ENCODE assay signal across 23 cellular contexts in genomic region chr1:22327411-22327810, GRCh38.
A peak's percentile ranks its signal among the peaks of the same experiment; 100 is the strongest.
DNase-seq lines count a peak whose midpoint lies in the region; FAIRE-seq and TF ChIP-seq lines count a peak whose summit lies in the region.
"Had no signal": no experiment of that assay in that cellular context is flagged by ENCODE, and none has a peak within 500 bp of the region (broad histone marks: within the 10 kb centered on the region; RNA-seq: fewer than 3 reads in every experiment).

No MANE protein-coding gene starts in this region.

- no peak overlapping the region for H2BK12ac ChIP-seq in H1 (ENCODE audit: low read depth, low read length)

- TF ChIP-seq RAD21 in H1 (IDR thresholded peaks at IDR 0.05 in 1 of 2, conservative IDR thresholded peaks at IDR 0.05 in 1 of 2; ENCODE audit: low read depth in 2 of 2, low read length in 2 of 2): no peak

- H4K20me1 ChIP-seq in H1 (replicated peaks in 1 of 2; ENCODE audit: control insufficient read depth in 1 of 2, insufficient read depth in 2 of 2, low read length in 2 of 2): no peaks in the 10 kb centered on the region
- H4K20me1 ChIP-seq in neural progenitor cell (ENCODE audit: low read depth): no peaks in the 10 kb centered on the region

- H3K36me3 ChIP-seq in H1 (ENCODE audit: control insufficient read depth in 2 of 4, insufficient read depth in 4 of 4, low read length in 3 of 4) (no peaks in the 10 kb centered on the region), neural progenitor cell (no peaks in the 10 kb centered on the region), endodermal cell (ENCODE audit: control insufficient read depth, insufficient read depth, low read length) (no peaks in the 10 kb centered on the region)
- H3K36me3 ChIP-seq: Peyer's patch, SJCRH30 had no signal

- no peak overlapping the region for H3K4me3 Mint-ChIP-seq in neural progenitor cell
- H3K4me3 Mint-ChIP-seq in type B pancreatic cell: no peak overlapping the region
- H3K4me3 Mint-ChIP-seq in endodermal cell: no peak overlapping the region
- H3K4me3 Mint-ChIP-seq: CD8-positive, alpha-beta memory T cell; HFFc6 had no signal

- POLR2A ChIA-PET in H1 (lab: Charles Lee; ENCODE audit: partially characterized antibody) (no interaction called here), HEK293T (lab: Yijun Ruan, JAX) (interaction anchor here (0.8 kb wide), 1 partner anchor 15 kb away, joined by 3 read pairs; no protein-coding TSS in a partner anchor)

- no peaks in the 10 kb centered on the region for H3K79me1 ChIP-seq in H1 (ENCODE audit: low read depth, low read length)

- H3K27ac Mint-ChIP-seq in neural progenitor cell (peak overlapping the region; percentile 54), type B pancreatic cell (no peak overlapping the region), endodermal cell (no peak overlapping the region)
- H3K27ac Mint-ChIP-seq: CD8-positive, alpha-beta memory T cell; HFFc6 had no signal

- H3K9me3 Mint-ChIP-seq in neural progenitor cell (no peaks in the 10 kb centered on the region), type B pancreatic cell (no peaks in the 10 kb centered on the region), endodermal cell (no peaks in the 10 kb centered on the region)
- H3K9me3 Mint-ChIP-seq: CD8-positive, alpha-beta memory T cell; HFFc6 had no signal

- H3K79me2 ChIP-seq in H1 (ENCODE audit: control insufficient read depth in 1 of 2, insufficient read depth in 2 of 2, low read length in 2 of 2) (no peaks in the 10 kb centered on the region), neural progenitor cell (ENCODE audit: low read depth) (no peaks in the 10 kb centered on the region)

- no peak overlapping the region for H3K9ac ChIP-seq in H1 (replicated peaks in 1 of 4; ENCODE audit: extremely low read depth in 1 of 4, low read depth in 3 of 4, low read length in 3 of 4)
- H3K9ac ChIP-seq in neural progenitor cell: no peak overlapping the region
- H3K9ac ChIP-seq in endodermal cell (ENCODE audit: extremely low read depth, low read length, poor library complexity, severe bottlenecking): no peak overlapping the region
- H3K9ac ChIP-seq: KMS-11 had no signal

- H4K5ac ChIP-seq in H1 (ENCODE audit: insufficient read length, low read depth, low read length): no peak overlapping the region

- H2BK20ac ChIP-seq in H1 (ENCODE audit: low read length): no peak overlapping the region

- no peak overlapping the region for H3K18ac ChIP-seq in H1 (ENCODE audit: extremely low read depth, low read length)

- no peak overlapping the region for H2BK15ac ChIP-seq in H1 (ENCODE audit: low read length)

- H3K23me2 ChIP-seq in H1 (ENCODE audit: low read depth, low read length): no peaks in the 10 kb centered on the region

- H3K4me1 ChIP-seq in H1 (replicated peaks in 1 of 4; ENCODE audit: control insufficient read depth in 3 of 4, insufficient read depth in 4 of 4, low read length in 3 of 4) (peaks cover 0 to 3% (median 2%) of the 10 kb centered on the region in 4 experiments; a peak in 3 of 7 replicates), neural progenitor cell (no peaks in the 10 kb centered on the region), endodermal cell (ENCODE audit: control insufficient read depth, insufficient read depth, low read length) (no peaks in the 10 kb centered on the region)
- H3K4me1 ChIP-seq: Peyer's patch had no signal

- no peaks in the 10 kb centered on the region for H3K36me3 Mint-ChIP-seq in neural progenitor cell
- no peaks in the 10 kb centered on the region for H3K36me3 Mint-ChIP-seq in type B pancreatic cell
- H3K36me3 Mint-ChIP-seq in endodermal cell (ENCODE audit: low read depth): no peaks in the 10 kb centered on the region
- H3K36me3 Mint-ChIP-seq: CD8-positive, alpha-beta memory T cell had no signal

- H3K27me3 Mint-ChIP-seq in neural progenitor cell (ENCODE audit: insufficient read depth, low read depth): peaks cover 20% of the 10 kb centered on the region
- H3K27me3 Mint-ChIP-seq in type B pancreatic cell: no peaks in the 10 kb centered on the region
- H3K27me3 Mint-ChIP-seq in endodermal cell (ENCODE audit: insufficient read depth): no peaks in the 10 kb centered on the region

- H3K14ac ChIP-seq in H1 (ENCODE audit: insufficient read length): no peak overlapping the region

- no peak overlapping the region for H3K23ac ChIP-seq in H1 (ENCODE audit: insufficient read length)

- no peak overlapping the region for H3K56ac ChIP-seq in H1 (replicated peaks; ENCODE audit: insufficient read length, low read depth, low read length)

- H3K9me3 ChIP-seq in H1 (ENCODE audit: insufficient read depth in 2 of 2, low read depth in 1 of 2, low read length in 1 of 2) (no peaks in the 10 kb centered on the region), neural progenitor cell (ENCODE audit: low read depth) (no peaks in the 10 kb centered on the region), endodermal cell (ENCODE audit: control insufficient read depth, low read length) (no peaks in the 10 kb centered on the region)
- H3K9me3 ChIP-seq: Peyer's patch, SJCRH30 had no signal

- WGBS in H1 (ENCODE audit: extremely low coverage in 1 of 2, insufficient coverage in 1 of 2, insufficient read length in 1 of 2, insufficient replicate concordance in 2 of 2, low coverage in 1 of 2, low lambda C conversion rate in 2 of 2, missing lambda C conversion rate in 1 of 2), 2 experiments: 89% methylated on average over 8 of the region's 8 CpGs; no CpG with 5 or more reads in 1 of the 2 experiments
- WGBS in endodermal cell (ENCODE audit: insufficient coverage in 1 of 2, insufficient read length in 1 of 2), 2 experiments: 96% methylated on average over 7 to 8 of the region's 8 CpGs

- H2BK5ac ChIP-seq in H1 (ENCODE audit: low read depth, low read length): no peak overlapping the region

- no peak overlapping the region for H2AK5ac ChIP-seq in H1 (ENCODE audit: low read depth, low read length)

- TF ChIP-seq CTCF in H1 (IDR thresholded peaks at IDR 0.05; ENCODE audit: control extremely low read depth in 1 of 3, insufficient read depth in 1 of 3, low read depth in 1 of 3, low read length in 3 of 3) (no peak), neural progenitor cell (IDR thresholded peaks at IDR 0.05) (no peak), type B pancreatic cell (conservative IDR thresholded peaks at IDR 0.05) (no peak), endodermal cell (conservative IDR thresholded peaks at IDR 0.05) (no peak)

- H4K8ac ChIP-seq in H1 (ENCODE audit: extremely low read depth, insufficient read depth, low read length): no peak overlapping the region

- peaks cover 28% of the 10 kb centered on the region for H3K4me1 Mint-ChIP-seq in neural progenitor cell
- H3K4me1 Mint-ChIP-seq in type B pancreatic cell (ENCODE audit: unreplicated experiment): peaks cover 36% of the 10 kb centered on the region
- peaks cover 8% of the 10 kb centered on the region for H3K4me1 Mint-ChIP-seq in endodermal cell
- H3K4me1 Mint-ChIP-seq: CD8-positive, alpha-beta memory T cell had no signal

- no peak overlapping the region for H2AFZ ChIP-seq in H1 (ENCODE audit: low read length)
- H2AFZ ChIP-seq in neural progenitor cell (replicated peaks): no peak overlapping the region

- no peak for FAIRE-seq in H1 (lab: Jason Lieb, UNC)
- FAIRE-seq: H54 had no signal

- no peak overlapping the region for H3K4me2 ChIP-seq in H1 (ENCODE audit: insufficient read depth in 1 of 2, low read depth in 2 of 2, low read length in 2 of 2)
- no peak overlapping the region for H3K4me2 ChIP-seq in neural progenitor cell
- H3K4me2 ChIP-seq: KMS-11 had no signal

- DNase-seq in activated CD8-positive, alpha-beta memory T cell treated with anti-CD3 and anti-CD28 coated beads, Interleukin-2, amount 50 U/mL, for 48 hours: peak; percentile 20
- no peak for DNase-seq in activated CD8-positive, alpha-beta memory T cell treated with anti-CD3 and anti-CD28 coated beads, Interleukin-2, amount 50 U/mL, for 4 hours
- DNase-seq in H1 (ENCODE audit: low read depth in 1 of 2, low spot score in 2 of 2) (peak in 1 of 2 experiments; percentile 37), neural progenitor cell (ENCODE audit: low spot score) (no peak), type B pancreatic cell (ENCODE audit: extremely low spot score, unreplicated experiment) (peak; percentile 40), HEK293T (ENCODE audit: extremely low spot score) (no peak), endodermal cell (no peak), caudate nucleus (lab: John Stamatoyannopoulos, UW) (no peak)
- DNase-seq: ACHN; Calu3; CD8-positive, alpha-beta memory T cell; DMS153; HFFc6; NCI-H1092 treated with DMSO at 0.1 percent for 48 hours; NCI-H146; NCI-H2029; NCI-H345; SJCRH30 had no signal

- no peak for TF ChIP-seq POLR2A in H1 (IDR thresholded peaks at IDR 0.05; ENCODE audit: control extremely low read depth in 1 of 2, low read depth in 2 of 2, low read length in 2 of 2)

- no peaks in the 10 kb centered on the region for H3F3A ChIP-seq in neural progenitor cell (ENCODE audit: low read depth)

- TF ChIP-seq EP300 in H1 (IDR thresholded peaks at IDR 0.05; ENCODE audit: borderline replicate concordance in 1 of 2, low read depth in 2 of 2, low read length in 2 of 2): no peak

- no peak overlapping the region for H3K4me3 ChIP-seq in H1 (ENCODE audit: extremely low read depth in 1 of 4, insufficient read depth in 2 of 4, low read depth in 3 of 4, low read length in 4 of 4)
- no peak overlapping the region for H3K4me3 ChIP-seq in neural progenitor cell
- H3K4me3 ChIP-seq in endodermal cell (ENCODE audit: low read length): no peak overlapping the region
- H3K4me3 ChIP-seq: Peyer's patch, SJCRH30 had no signal

- H2BK120ac ChIP-seq in H1 (replicated peaks; ENCODE audit: low read depth, low read length): no peak overlapping the region

- no peak overlapping the region for H4K91ac ChIP-seq in H1 (replicated peaks; ENCODE audit: insufficient read length, low read length)

- no peak overlapping the region for H3K4ac ChIP-seq in H1 (replicated peaks; ENCODE audit: insufficient read length, low read depth, low read length)

- H3K27me3 ChIP-seq in H1 (replicated peaks in 1 of 4; ENCODE audit: control insufficient read depth in 3 of 4, extremely low read depth in 1 of 4, insufficient read depth in 3 of 4, low read length in 3 of 4) (no peaks in the 10 kb centered on the region), neural progenitor cell (no peaks in the 10 kb centered on the region), endodermal cell (ENCODE audit: control insufficient read depth, insufficient read depth, low read length, poor library complexity, severe bottlenecking) (no peaks in the 10 kb centered on the region)
- H3K27me3 ChIP-seq: Peyer's patch, SJCRH30 had no signal

- CTCF ChIA-PET in H1 (lab: Charles Lee; ENCODE audit: partially characterized antibody) (interaction anchor here (1.5 to 3.4 kb wide), 2 partner anchors 10 to 92 kb away, joined by 3 to 19 read pairs; no protein-coding TSS in a partner anchor), HEK293T (lab: Yijun Ruan, JAX) (interaction anchor here (0.6 to 0.7 kb wide), 2 partner anchors 28 to 210 kb away, joined by 3 read pairs; no protein-coding TSS in a partner anchor)

- H3K27ac ChIP-seq in H1 (ENCODE audit: low read depth, low read length) (no peak overlapping the region), neural progenitor cell (no peak overlapping the region), endodermal cell (ENCODE audit: low read depth, low read length) (no peak overlapping the region), caudate nucleus (ENCODE audit: low read depth, low read length) (no peak overlapping the region)
- H3K27ac ChIP-seq: 22Rv1, C4-2B, KMS-11, Peyer's patch, SJCRH30 had no signal

TF ChIP-seq in HEK293T, 16 proteins besides CTCF, POLR2A, EP300 and RAD21 (continues in another document):
- no peak for TF ChIP-seq ELF4 (IDR thresholded peaks at IDR 0.05)
- TF ChIP-seq SUZ12 (IDR thresholded peaks at IDR 0.05): no peak

Comparison
In these comparisons a context has a peak if more than half of its experiments do, and no peak if none do; other contexts are left out.
1. DNase-seq: peak in activated CD8-positive, alpha-beta memory T cell treated with anti-CD3 and anti-CD28 coated beads, Interleukin-2, amount 50 U/mL, for 48 hours (single experiment) and type B pancreatic cell (single experiment); none in activated CD8-positive, alpha-beta memory T cell treated with anti-CD3 and anti-CD28 coated beads, Interleukin-2, amount 50 U/mL, for 4 hours (single experiment), neural progenitor cell (single experiment), HEK293T (single experiment), endodermal cell (single experiment) and caudate nucleus (0 of 61).